In the genomic region with DNA sequence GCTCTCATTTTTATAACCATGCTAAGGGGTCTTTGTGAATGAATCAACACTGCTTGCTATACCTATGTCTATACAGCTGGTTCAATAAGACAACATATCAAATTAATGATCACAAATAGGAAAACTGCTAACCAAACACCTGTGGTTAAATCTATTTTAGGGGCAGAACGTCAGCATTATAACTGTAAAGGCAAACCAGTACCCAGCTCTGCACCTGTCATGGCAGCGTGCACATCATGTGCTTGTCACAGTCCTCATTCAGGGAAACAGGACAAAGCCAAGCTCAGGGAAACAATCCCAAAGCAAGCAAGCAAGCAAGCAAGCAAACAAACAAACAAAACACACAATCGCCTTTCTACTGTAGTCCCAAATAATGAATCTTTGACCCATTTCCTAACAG, we compare ENCODE assay signal across 19 cellular contexts.
DNase-seq lines count a peak whose midpoint lies in the region; TF ChIP-seq lines count a peak whose summit lies in the region.
"Had no signal": no experiment of that assay in that cellular context is flagged by ENCODE, and none has a peak within 500 bp of the region (broad histone marks: within the 10 kb centered on the region; RNA-seq: fewer than 3 reads in every experiment).

No MANE protein-coding gene starts in this region.

- no peak for TF ChIP-seq CTCF in esophagus muscularis mucosa (IDR thresholded peaks at IDR 0.05)
- no peak for TF ChIP-seq CTCF in mammary epithelial cell (conservative IDR thresholded peaks at IDR 0.05 in 1 of 2, IDR thresholded peaks at IDR 0.05 in 1 of 2; ENCODE audit: extremely low read depth in 1 of 2, insufficient read depth in 1 of 2, low read depth in 1 of 2, low read length in 2 of 2)

- DNase-seq in SHP77 (lab: John Stamatoyannopoulos, UW) (peak; percentile 37 to 45), SHP77 treated with DMSO at 0.1 percent for 48 hours (lab: John Stamatoyannopoulos, UW) (no peak), NCI-H1930 (lab: John Stamatoyannopoulos, UW) (peak; percentile 74 to 85), esophagus muscularis mucosa (ENCODE audit: extremely low spot score) (peak; percentile 29), activated gamma-delta T cell (lab: John Stamatoyannopoulos, UW) (no peak), mammary epithelial cell (no peak), KBM-7 (no peak)
- DNase-seq: ACHN; BE2C; C1 segment of cervical spinal cord; CD4-positive, CD25-positive, alpha-beta regulatory T cell; CD8-positive, alpha-beta memory T cell; COR-L47; DMS 273 treated with DMSO at 0.1 percent for 48 hours; DMS53; DND-41; EL; GM23248; HCEC 1CT had no signal

- WGBS in esophagus muscularis mucosa, result 90% methylated on average over 3 of the region's 3 CpGs
- 46% methylated on average over 3 of the region's 3 CpGs for WGBS in mammary epithelial cell (ENCODE audit: low coverage, missing lambda C conversion rate)

- no peaks in the 10 kb centered on the region for H3K27me3 ChIP-seq in esophagus muscularis mucosa
- H3K27me3 ChIP-seq in mammary epithelial cell (ENCODE audit: insufficient read depth, low read length), result no peaks in the 10 kb centered on the region
- H3K27me3 ChIP-seq: BE2C had no signal

- TF ChIP-seq POLR2A in esophagus muscularis mucosa (IDR thresholded peaks at IDR 0.05; ENCODE audit: low read depth), result no peak

- H3K4me1 ChIP-seq in esophagus muscularis mucosa (no peaks in the 10 kb centered on the region), mammary epithelial cell (ENCODE audit: insufficient read depth, low read length) (no peaks in the 10 kb centered on the region)
- H3K4me1 ChIP-seq: BE2C had no signal

- CTCF ChIA-PET in mammary epithelial cell (lab: Charles Lee; ENCODE audit: low non-redundant PET), result no interaction called here

- dilution Hi-C loops in mammary epithelial cell (cut with HindIII; ENCODE audit: low sequenced_read_pairs), result no loop called here

- H2AFZ ChIP-seq in mammary epithelial cell (ENCODE audit: low read depth, low read length), result no peak overlapping the region
- H2AFZ ChIP-seq: GM23248 had no signal

- no peaks in the 10 kb centered on the region for H3K36me3 ChIP-seq in esophagus muscularis mucosa
- no peaks in the 10 kb centered on the region for H3K36me3 ChIP-seq in mammary epithelial cell (ENCODE audit: insufficient read depth, low read length)
- H3K36me3 ChIP-seq: BE2C had no signal

- no peak overlapping the region for H3K9ac ChIP-seq in mammary epithelial cell (ENCODE audit: insufficient read depth, low read length)
- H3K9ac ChIP-seq: GM23248 had no signal

- BruUV-seq in mammary epithelial cell (replicated peaks; lab: Mats Ljungman, UMichigan), result no TSS peak

- H3K4me3 ChIP-seq in esophagus muscularis mucosa (no peak overlapping the region), mammary epithelial cell (replicated peaks in 1 of 3; ENCODE audit: insufficient read depth in 1 of 3, low read depth in 2 of 3, low read length in 3 of 3) (no peak overlapping the region)
- H3K4me3 ChIP-seq: GM23248 had no signal

- in situ Hi-C loops in mammary epithelial cell (cut with MboI; ENCODE audit: low sequenced_read_pairs in 2 of 2), result no loop called here
- in situ Hi-C loops in KBM-7 (cut with MboI; ENCODE audit: low pct_unique_long_range_greater_than_20kb, low sequenced_read_pairs), result no loop called here

- intact Hi-C loops in esophagus muscularis mucosa (cut with DNase I), result no loop called here
- intact Hi-C loops in mammary epithelial cell (cut with micrococcal nuclease), result no loop called here

- no peak for TF ChIP-seq EP300 in esophagus muscularis mucosa (IDR thresholded peaks at IDR 0.05)

- H3K9me3 ChIP-seq in esophagus muscularis mucosa, result no peaks in the 10 kb centered on the region
- no peaks in the 10 kb centered on the region for H3K9me3 ChIP-seq in mammary epithelial cell (replicated peaks; ENCODE audit: insufficient read depth, low read length)
- H3K9me3 ChIP-seq: BE2C had no signal

- H3K27ac ChIP-seq in esophagus muscularis mucosa (replicated peaks in 1 of 4) (no peak overlapping the region), mammary epithelial cell (ENCODE audit: insufficient read depth, low read depth, low read length) (no peak overlapping the region)
- H3K27ac ChIP-seq: GM23248 had no signal

- no peak overlapping the region for H3K4me2 ChIP-seq in mammary epithelial cell (ENCODE audit: insufficient read depth, low read depth, low read length)

- H3K79me2 ChIP-seq in mammary epithelial cell (ENCODE audit: insufficient read depth, low read length), result no peaks in the 10 kb centered on the region

- H4K20me1 ChIP-seq in mammary epithelial cell (ENCODE audit: insufficient read depth, low read length), result no peaks in the 10 kb centered on the region

Comparison
In these comparisons a context has a peak if more than half of its experiments do, and no peak if none do; other contexts are left out.
1. DNase-seq: peak in SHP77 (2 of 2), NCI-H1930 (2 of 2) and esophagus muscularis mucosa (single experiment); none in SHP77 treated with DMSO at 0.1 percent for 48 hours (single experiment), activated gamma-delta T cell (single experiment), mammary epithelial cell (single experiment) and KBM-7 (single experiment).